14 cellular contexts compared by ENCODE assay signal in the genomic region with DNA sequence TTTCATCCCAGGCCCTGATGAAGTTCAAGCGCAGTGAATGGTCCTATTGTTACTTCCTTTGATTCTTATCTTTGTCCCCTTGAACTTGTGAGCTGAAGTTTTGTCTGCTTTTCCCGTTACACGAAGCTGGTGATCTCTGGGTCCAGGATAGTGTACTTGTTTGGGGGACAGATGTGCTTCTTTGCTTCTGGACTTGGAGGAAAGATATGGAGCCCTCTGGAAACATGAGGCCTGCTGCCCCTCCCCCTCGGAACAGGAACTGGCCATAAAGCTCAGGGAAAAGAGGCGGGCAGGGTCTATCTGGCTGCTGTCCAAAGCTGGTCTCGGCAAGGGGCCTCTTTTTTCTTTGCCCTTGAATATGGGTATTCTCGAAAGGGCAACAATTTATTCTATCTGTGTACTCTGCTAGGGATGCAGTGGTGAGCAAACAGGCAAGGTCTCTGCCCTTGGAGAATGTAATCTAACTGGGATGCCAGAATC. TPM values are rescaled to one million over a fixed set of nuclear protein-coding genes. Genes with fewer than 3 reads are reported as not detected.
DNase-seq lines count a peak whose midpoint lies in the region; ATAC-seq and TF ChIP-seq lines count a peak whose summit lies in the region.
"Had no signal": no experiment of that assay in that cellular context is flagged by ENCODE, and none has a peak within 500 bp of the region (broad histone marks: within the 10 kb centered on the region; RNA-seq: fewer than 3 reads in every experiment).

No MANE protein-coding gene starts in this region.

- TF ChIP-seq EP300 in upper lobe of left lung (IDR thresholded peaks at IDR 0.05): no peak

- DNase-seq in activated naive CD4-positive, alpha-beta T cell treated with anti-CD3 and anti-CD28 coated beads, Interleukin-2, amount 50 U/mL, for 72 hours (ENCODE audit: low spot score in 2 of 2): no peak
- no peak for DNase-seq in activated naive CD4-positive, alpha-beta T cell (lab: John Stamatoyannopoulos, UW)
- DNase-seq in SK-MEL-5 (ENCODE audit: low read depth, low spot score) (peak; percentile 28), left kidney (ENCODE audit: low read depth, low spot score) (peak; percentile 87), upper lobe of left lung (no peak), islet precursor cell (no peak)
- DNase-seq: activated CD4-positive, CD25-positive, alpha-beta regulatory T cell treated with anti-CD3 and anti-CD28 coated beads, Interleukin-2, amount 50 U/mL, for 72 hours; GOT3; stimulated activated CD4-positive, alpha-beta T cell treated with anti-CD3 and anti-CD28 coated beads, Interleukin-15, amount 100 ng/mL, for 24 hours; upper lobe of right lung had no signal

- peak overlapping the region; percentile 41 to 78 (median 47) for H3K27ac ChIP-seq in upper lobe of left lung
- H3K27ac ChIP-seq: upper lobe of right lung had no signal

- no peak overlapping the region for H3K4me3 ChIP-seq in upper lobe of left lung
- H3K4me3 ChIP-seq: lung, upper lobe of right lung had no signal

- no peak for TF ChIP-seq CTCF in upper lobe of left lung (IDR thresholded peaks at IDR 0.05)

- H3K4me1 ChIP-seq in upper lobe of left lung: peaks cover 25 to 48% (median 34%) of the 10 kb centered on the region in 4 donors

- ATAC-seq in activated naive CD4-positive, alpha-beta T cell treated with anti-CD3 and anti-CD28 coated beads, Interleukin-2, amount 50 U/mL, for 72 hours: no peak
- ATAC-seq in upper lobe of left lung (ENCODE audit: low FRiP score in 2 of 2): no peak
- no peak for ATAC-seq in HG02763 (IDR thresholded peaks at IDR 0.05; ENCODE audit: unreplicated experiment)
- ATAC-seq in GM21786 (IDR thresholded peaks at IDR 0.05; ENCODE audit: unreplicated experiment): no peak

- H3K9me3 Mint-ChIP-seq in activated naive CD4-positive, alpha-beta T cell treated with anti-CD3 and anti-CD28 coated beads, Interleukin-2, amount 50 U/mL, for 72 hours: no peaks in the 10 kb centered on the region
- H3K9me3 Mint-ChIP-seq: activated T-helper 1 cell treated with anti-CD3 and anti-CD28 coated beads, Interleukin-12 subunit alpha, Interleukin-12 subunit beta, Interleukin-2, Interleukin-4 antibody, amounts not matched to agents 30 ng/mL and 10 ng/mL and 1 ng/mL, durations not matched to agents 14 hours and 24 hours and 36 hours had no signal

- WGBS in upper lobe of left lung, 2 donors: 48 to 55% methylated on average over 7 of the region's 7 CpGs

- no peak for TF ChIP-seq POLR2A in upper lobe of left lung (IDR thresholded peaks at IDR 0.05)

- H3K27me3 ChIP-seq in upper lobe of left lung: no peaks in the 10 kb centered on the region
- H3K27me3 ChIP-seq: upper lobe of right lung had no signal

- in situ Hi-C loops in SK-MEL-5 (cut with HindIII; ENCODE audit: low pct_unique_long_range_greater_than_20kb, low sequenced_read_pairs): no loop called here

- H3K27ac Mint-ChIP-seq in activated naive CD4-positive, alpha-beta T cell treated with anti-CD3 and anti-CD28 coated beads, Interleukin-2, amount 50 U/mL, for 72 hours: peak overlapping the region; percentile 38 to 58
- H3K27ac Mint-ChIP-seq: activated T-helper 1 cell treated with anti-CD3 and anti-CD28 coated beads, Interleukin-12 subunit alpha, Interleukin-12 subunit beta, Interleukin-2, Interleukin-4 antibody, amounts not matched to agents 30 ng/mL and 10 ng/mL and 1 ng/mL, durations not matched to agents 14 hours and 24 hours and 36 hours had no signal

- no peaks in the 10 kb centered on the region for H3K9me3 ChIP-seq in upper lobe of left lung
- H3K9me3 ChIP-seq: upper lobe of right lung had no signal

- H3K36me3 Mint-ChIP-seq in activated naive CD4-positive, alpha-beta T cell treated with anti-CD3 and anti-CD28 coated beads, Interleukin-2, amount 50 U/mL, for 72 hours: no peaks in the 10 kb centered on the region

- no peaks in the 10 kb centered on the region for H3K36me3 ChIP-seq in upper lobe of left lung
- H3K36me3 ChIP-seq: upper lobe of right lung had no signal

RNA-seq across cellular contexts. Expression of a gene that starts 47.6 kb away (rescaled TPM):
- 100 to 1,000 TPM; 203 to 242 TPM for total RNA-seq in activated naive CD4-positive, alpha-beta T cell treated with anti-CD3 and anti-CD28 coated beads, Interleukin-2, amount 50 U/mL, for 72 hours
- 31.3 and 33.3 TPM in 2 replicates for total RNA-seq in SK-MEL-5 (2014; rRNA removed; shearing (Covaris generic))
- 35.2 and 37.5 TPM in 2 replicates for polyA plus RNA-seq in SK-MEL-5 (2015; cell fraction: cytosol; rRNA removed)
- polyA plus RNA-seq in SK-MEL-5 (2015; cell fraction: nucleus; rRNA removed): 6.8 and 10.9 TPM in 2 replicates
- 10 to 100 TPM; 41.5 to 72.1 (median 48.7) TPM for total RNA-seq in upper lobe of left lung

RNA-seq across cellular contexts. Expression of a gene that starts 53.5 kb away (rescaled TPM):
- 10 to 100 TPM; 13.2 to 28.1 TPM for total RNA-seq in activated naive CD4-positive, alpha-beta T cell treated with anti-CD3 and anti-CD28 coated beads, Interleukin-2, amount 50 U/mL, for 72 hours
- total RNA-seq in SK-MEL-5 (2014; rRNA removed; shearing (Covaris generic)): 6.5 and 10.4 TPM in 2 replicates
- polyA plus RNA-seq in SK-MEL-5 (2015; cell fraction: cytosol; rRNA removed): 7.3 and 13.4 TPM in 2 replicates
- polyA plus RNA-seq in SK-MEL-5 (2015; cell fraction: nucleus; rRNA removed): 5.5 and 19.5 TPM in 2 replicates
- total RNA-seq in upper lobe of left lung: 10 to 100 TPM; 26.0 to 51.3 (median 44.5) TPM

Comparison
In these comparisons a context has a peak if more than half of its experiments do, and no peak if none do; other contexts are left out.
1. DNase-seq: peak in SK-MEL-5 (single experiment) and left kidney (single experiment); none in activated naive CD4-positive, alpha-beta T cell treated with anti-CD3 and anti-CD28 coated beads, Interleukin-2, amount 50 U/mL, for 72 hours (0 of 2), activated naive CD4-positive, alpha-beta T cell (0 of 4), upper lobe of left lung (0 of 2) and islet precursor cell (single experiment).